12 cellular contexts compared by ENCODE assay signal in genomic region chr22:19843107-19843856, GRCh38. TPM values are rescaled to one million over a fixed set of nuclear protein-coding genes. Genes with fewer than 3 reads are reported as not detected.
DNase-seq lines count a peak whose midpoint lies in the region; ATAC-seq and TF ChIP-seq lines count a peak whose summit lies in the region.
"Had no signal": no experiment of that assay in that cellular context is flagged by ENCODE, and none has a peak within 500 bp of the region (broad histone marks: within the 10 kb centered on the region; RNA-seq: fewer than 3 reads in every experiment).

No MANE protein-coding gene starts in this region.

- no peak overlapping the region for H3K4me3 ChIP-seq in HAP-1
- no peak overlapping the region for H3K4me3 ChIP-seq in skin epidermis
- no peak overlapping the region for H3K4me3 ChIP-seq in coronary artery
- H3K4me3 ChIP-seq: PC-9 had no signal

- H3K36me3 ChIP-seq in HAP-1 (replicated peaks), result no peaks in the 10 kb centered on the region; the same call in none of the 2 replicates

- no peaks in the 10 kb centered on the region for H3K9me3 ChIP-seq in HAP-1

- peak; percentile 11 to 58 for DNase-seq in HAP-1 (ENCODE audit: low spot score in 2 of 2)
- DNase-seq in NCI-H2227 treated with DMSO at 0.1 percent for 48 hours (lab: John Stamatoyannopoulos, UW), result peak; percentile 34
- no peak for DNase-seq in foreskin keratinocyte
- DNase-seq in hippocampal formation (lab: John Stamatoyannopoulos, UW), result no peak
- DNase-seq in GM19240 (ENCODE audit: insufficient read length, low spot score), result no peak
- DNase-seq in coronary artery (ENCODE audit: low spot score), result no peak
- DNase-seq: glutamatergic neuron, PC-9, T-helper 9 cell had no signal

- TF ChIP-seq CTCF in foreskin keratinocyte (conservative IDR thresholded peaks at IDR 0.05) (no peak), coronary artery (IDR thresholded peaks at IDR 0.05) (no peak)

- in situ Hi-C loops in HAP-1 (cut with MboI; ENCODE audit: low sequenced_read_pairs), result no loop called here

- H3K27me3 ChIP-seq in HAP-1 (ENCODE audit: low read depth) (no peaks in the 10 kb centered on the region), foreskin keratinocyte (no peaks in the 10 kb centered on the region)

- ATAC-seq in foreskin keratinocyte (peak; percentile 23), HG03108 (IDR thresholded peaks at IDR 0.05; ENCODE audit: unreplicated experiment) (no peak)
- ATAC-seq: stimulated activated memory B cell treated with anti-CD40 and anti-IgM and Interleukin-4, amounts not matched to agents 10 μg/mL and 1 μg/mL and 100 μg/mL, for 72 hours had no signal

- H3K27ac ChIP-seq in foreskin keratinocyte (no peak overlapping the region), skin epidermis (peak overlapping the region in 18 of 21 experiments; percentile 22 to 85 (median 64)), coronary artery (peak overlapping the region in 1 of 2 donors; percentile 81)
- H3K27ac ChIP-seq: PC-9 had no signal

- H3K4me1 ChIP-seq in HAP-1 (peaks cover 3% of the 10 kb centered on the region; the same call in 1 of the 2 replicates), foreskin keratinocyte (peaks cover 20% of the 10 kb centered on the region)

RNA-seq across cellular contexts. Expression of gene GNB1L, which starts 11.4 kb away (rescaled TPM):
- 8.2 and 12.2 TPM in 2 replicates for total RNA-seq in foreskin keratinocyte
- 14.8 and 16.4 TPM in 2 replicates for polyA plus RNA-seq in foreskin keratinocyte

RNA-seq across cellular contexts. Expression of gene RTL10, which starts 11.4 kb away (rescaled TPM):
- 21.9 and 24.7 TPM in 2 replicates for total RNA-seq in foreskin keratinocyte
- polyA plus RNA-seq in foreskin keratinocyte, result 18.0 and 18.1 TPM in 2 replicates

Comparison
In these comparisons a context has a peak if more than half of its experiments do, and no peak if none do; other contexts are left out.
1. DNase-seq: peak in HAP-1 (2 of 2) and NCI-H2227 treated with DMSO at 0.1 percent for 48 hours (single experiment); none in foreskin keratinocyte (0 of 2), hippocampal formation (0 of 2), GM19240 (single experiment) and coronary artery (single experiment).